31 cellular contexts compared by ENCODE assay signal in the genomic region with DNA sequence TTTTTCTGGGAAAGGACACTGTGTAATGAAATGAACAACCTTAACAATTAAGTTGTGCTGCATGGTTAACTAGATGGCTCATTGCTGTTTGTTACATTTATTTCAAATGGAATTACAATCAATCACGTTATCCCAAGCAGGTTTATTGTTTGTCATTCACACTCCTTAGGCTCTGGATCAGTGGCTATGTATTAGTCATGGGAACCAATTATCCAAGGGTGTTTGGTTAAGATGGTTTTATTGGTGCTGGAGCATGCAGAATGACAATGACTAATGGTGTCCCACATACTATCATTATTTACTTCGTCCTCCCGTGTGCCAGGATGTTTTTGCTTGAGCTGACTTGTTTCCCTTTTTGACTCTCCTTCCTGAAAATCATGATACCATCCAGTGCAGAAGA.
DNase-seq lines count a peak whose midpoint lies in the region; ATAC-seq lines count a peak whose summit lies in the region.
"Had no signal": no experiment of that assay in that cellular context is flagged by ENCODE, and none has a peak within 500 bp of the region (broad histone marks: within the 10 kb centered on the region; RNA-seq: fewer than 3 reads in every experiment).

No MANE protein-coding gene starts in this region.

- no peak for ATAC-seq in HG03175 (IDR thresholded peaks at IDR 0.05; ENCODE audit: unreplicated experiment)
- ATAC-seq: activated T-cell treated with anti-CD3 and anti-CD28 coated beads, Interleukin-2, amount 50 U/mL, for 72 hours; effector memory CD8-positive, alpha-beta T cell; foreskin keratinocyte; heart left ventricle; naive thymus-derived CD8-positive, alpha-beta T cell; Right ventricle myocardium inferior; SK-N-SH treated with all-trans-retinoic acid at 6 μM for 48 hours; T-helper 17 cell had no signal

- DNase-seq in COLO668 (lab: John Stamatoyannopoulos, UW; ENCODE audit: unreplicated experiment) (peak; percentile 8), DMS79 treated with DMSO at 0.1 percent for 48 hours (lab: John Stamatoyannopoulos, UW) (peak; percentile 14), NCI-H510A (lab: John Stamatoyannopoulos, UW) (peak; percentile 18), epithelial cell of prostate (ENCODE audit: low read depth, low spot score) (peak; percentile 39), epidermal melanocyte (ENCODE audit: insufficient read length, low spot score) (no peak), NCI-H774 (lab: John Stamatoyannopoulos, UW) (no peak), retina (no peak)
- DNase-seq: ACHN; activated T-cell treated with anti-CD3 and anti-CD28 coated beads, Interleukin-2, amount 50 U/mL, for 72 hours; CD4-positive, alpha-beta memory T cell; cortex of kidney; effector memory CD8-positive, alpha-beta T cell; esophagus squamous epithelium; foreskin keratinocyte; GF-D8; GM23248; heart left ventricle; naive thymus-derived CD8-positive, alpha-beta T cell; NCI-H1092 treated with DMSO at 0.1 percent for 48 hours; NCI-H1694 treated with DMSO at 0.1 percent for 48 hours; NCI-H2227 treated with DMSO at 0.1 percent for 48 hours; NK-92 treated with Interleukin-12 subunit alpha and Interleukin-12 subunit beta, amount 100 ng/mL, for 24 hours; occipital lobe; stimulated activated CD4-positive, alpha-beta T cell treated with anti-CD3 and anti-CD28 coated beads, Interleukin-4, amount 100 ng/mL, for 24 hours; T-helper 17 cell had no signal

- H3K27ac ChIP-seq in epithelial cell of prostate: no peak overlapping the region
- H3K27ac ChIP-seq: ascending aorta, esophagus squamous epithelium, foreskin keratinocyte, GM23248, heart left ventricle, PC-9, tibial nerve had no signal

Comparison
In these comparisons a context has a peak if more than half of its experiments do, and no peak if none do; other contexts are left out.
1. DNase-seq: peak in COLO668 (single experiment), DMS79 treated with DMSO at 0.1 percent for 48 hours (single experiment), NCI-H510A (single experiment) and epithelial cell of prostate (single experiment); none in epidermal melanocyte (single experiment), NCI-H774 (single experiment) and retina (single experiment).